ENCODE assay signal across 1 cellular context in genomic region chr16:66881964-66882508, GRCh38.
TF ChIP-seq lines count a peak whose summit lies in the region.

No MANE protein-coding gene starts in this region.

TF ChIP-seq in WTC11, 78 proteins besides CTCF, POLR2A, EP300 and RAD21 (continued from another document):
- TF ChIP-seq ZNF532 (CRISPR knock-in tag; IDR thresholded peaks at IDR 0.05; ENCODE audit: borderline replicate concordance) (no peak), KAT7 (CRISPR knock-in tag; IDR thresholded peaks at IDR 0.05; ENCODE audit: borderline replicate concordance) (no peak), ZNF512 (CRISPR knock-in tag; IDR thresholded peaks at IDR 0.05; ENCODE audit: borderline replicate concordance) (no peak), ZNF281 (CRISPR knock-in tag; IDR thresholded peaks at IDR 0.05) (no peak), GRHL2 (CRISPR knock-in tag; IDR thresholded peaks at IDR 0.05; ENCODE audit: insufficient replicate concordance, severe bottlenecking) (no peak), NR3C1 (CRISPR knock-in tag; conservative IDR thresholded peaks at IDR 0.05; ENCODE audit: low read depth) (no peak), ZNF138 (CRISPR knock-in tag; conservative IDR thresholded peaks at IDR 0.05) (no peak), MAX (CRISPR knock-in tag; IDR thresholded peaks at IDR 0.05) (no peak), ZNF263 (CRISPR knock-in tag; IDR thresholded peaks at IDR 0.05; ENCODE audit: low read depth) (no peak), TCF7 (CRISPR knock-in tag; IDR thresholded peaks at IDR 0.05; ENCODE audit: low read depth) (no peak), RELA (CRISPR knock-in tag; IDR thresholded peaks at IDR 0.05; ENCODE audit: borderline replicate concordance) (no peak)
